8 cellular contexts compared by ENCODE assay signal in genomic region chr4:83484500-83485431, GRCh38. TPM values are rescaled to one million over a fixed set of nuclear protein-coding genes. Genes with fewer than 3 reads are reported as not detected.
DNase-seq lines count a peak whose midpoint lies in the region; TF ChIP-seq lines count a peak whose summit lies in the region.

Gene ABRAXAS1, minus strand, starts transcription at chr4:83485100. Its CDS starts 28 bp downstream, at chr4:83485072.

- CTCF ChIA-PET in activated naive CD4-positive, alpha-beta T cell treated with anti-CD3 and anti-CD28 coated beads, Interleukin-2, amount 10 ng/mL, durations not matched to agents 7 days and 5 days (lab: Charles Lee), result interaction anchor here (1.3 kb wide), 1 partner anchor 14 kb away, joined by 3 read pairs; no protein-coding TSS in a partner anchor

- in situ Hi-C loops in SK-MEL-5 (cut with HindIII; ENCODE audit: low pct_unique_long_range_greater_than_20kb, low sequenced_read_pairs), result no loop called here

- no peaks in the 10 kb centered on the region for H3K27me3 Mint-ChIP-seq in HFFc6 (ENCODE audit: insufficient read depth)
- peaks cover 6% of the 10 kb centered on the region for H3K27me3 Mint-ChIP-seq in activated naive CD4-positive, alpha-beta T cell treated with anti-CD3 and anti-CD28 coated beads, Interleukin-2, amount 10 ng/mL, durations not matched to agents 7 days and 5 days

- peak; percentile 83 for DNase-seq in GM04504 (ENCODE audit: low read depth)
- DNase-seq in HFFc6, result peak; percentile 90
- peak; percentile 96 for DNase-seq in NAMALWA (ENCODE audit: low spot score)
- peak; percentile 90 for DNase-seq in SK-MEL-5 (ENCODE audit: low read depth, low spot score)
- peak; percentile 95 for DNase-seq in activated naive CD4-positive, alpha-beta T cell treated with anti-CD3 and anti-CD28 coated beads, Interleukin-2, amount 10 ng/mL, durations not matched to agents 7 days and 5 days
- peak; percentile 99 for DNase-seq in germinal center (ENCODE audit: low spot score)
- DNase-seq in nucleus accumbens (lab: John Stamatoyannopoulos, UW), result peak in 55 of 56 donors; percentile 70 to 97 (median 91)
- peak; percentile 92 for DNase-seq in superior temporal gyrus (ENCODE audit: extremely low spot score)

- H3K27ac Mint-ChIP-seq in HFFc6, result peak within 1 kb of the TSS; percentile 96
- peak within 1 kb of the TSS; percentile 95 for H3K27ac Mint-ChIP-seq in activated naive CD4-positive, alpha-beta T cell treated with anti-CD3 and anti-CD28 coated beads, Interleukin-2, amount 10 ng/mL, durations not matched to agents 7 days and 5 days

- TF ChIP-seq CTCF in HFFc6 (IDR thresholded peaks at IDR 0.05), result no peak

- no peaks in the 10 kb centered on the region for H3K36me3 Mint-ChIP-seq in HFFc6 (ENCODE audit: low read depth)
- peaks cover 3% of the 10 kb centered on the region for H3K36me3 Mint-ChIP-seq in activated naive CD4-positive, alpha-beta T cell treated with anti-CD3 and anti-CD28 coated beads, Interleukin-2, amount 10 ng/mL, durations not matched to agents 7 days and 5 days

- peak within 1 kb of the TSS; percentile 99 for H3K4me3 Mint-ChIP-seq in HFFc6
- peak within 1 kb of the TSS; percentile 90 for H3K4me3 Mint-ChIP-seq in activated naive CD4-positive, alpha-beta T cell treated with anti-CD3 and anti-CD28 coated beads, Interleukin-2, amount 10 ng/mL, durations not matched to agents 7 days and 5 days

- peaks cover 15% of the 10 kb centered on the region for H3K4me1 Mint-ChIP-seq in HFFc6 (ENCODE audit: low read depth)
- H3K4me1 Mint-ChIP-seq in activated naive CD4-positive, alpha-beta T cell treated with anti-CD3 and anti-CD28 coated beads, Interleukin-2, amount 10 ng/mL, durations not matched to agents 7 days and 5 days, result peaks cover 22% of the 10 kb centered on the region

- H3K9me3 Mint-ChIP-seq in HFFc6, result no peaks in the 10 kb centered on the region
- H3K9me3 Mint-ChIP-seq in activated naive CD4-positive, alpha-beta T cell treated with anti-CD3 and anti-CD28 coated beads, Interleukin-2, amount 10 ng/mL, durations not matched to agents 7 days and 5 days, result no peaks in the 10 kb centered on the region

RNA-seq across cellular contexts. Expression of gene ABRAXAS1, which starts in this region (rescaled TPM):
- total RNA-seq in HFFc6 (2021; fragmentation: NEBNext Ultra II Directional; extraction: Animal tissue kit (Norgen Biotek cat#: 25700)), result 1 to 10 TPM; 6.3 to 9.9 (median 8.4) TPM
- total RNA-seq in SK-MEL-5 (2014; rRNA removed; shearing (Covaris generic)), result 12.1 and 14.0 TPM in 2 replicates
- polyA plus RNA-seq in SK-MEL-5 (2015; cell fraction: cytosol; rRNA removed), result 6.7 and 8.5 TPM in 2 replicates
- 8.0 and 10.8 TPM in 2 replicates for polyA plus RNA-seq in SK-MEL-5 (2015; cell fraction: nucleus; rRNA removed)

Comparison
In these comparisons a context has a peak if more than half of its experiments do, and no peak if none do; other contexts are left out.
1. Peak in every context shown above with its lines: DNase-seq.